ENCODE assay signal across 13 cellular contexts in the genomic region with DNA sequence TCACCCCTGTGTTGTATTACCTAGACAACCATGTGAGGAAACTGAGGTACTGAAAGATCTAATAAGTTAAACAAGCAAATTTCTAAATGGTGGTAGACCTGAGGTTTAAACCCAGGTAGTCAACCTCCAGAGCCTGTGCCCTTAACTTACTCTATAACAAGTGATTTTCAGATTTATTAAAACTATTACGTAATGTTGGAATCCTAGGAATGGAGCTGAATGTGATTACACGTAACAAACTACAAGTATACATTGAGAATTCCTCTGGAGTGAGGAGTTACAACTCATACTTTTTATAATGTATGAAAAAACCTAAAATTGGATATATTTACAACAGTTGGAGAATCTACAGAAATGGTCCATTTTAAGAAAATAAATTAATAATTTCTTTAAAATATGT. TPM values are rescaled to one million over a fixed set of nuclear protein-coding genes. Genes with fewer than 3 reads are reported as not detected.
DNase-seq lines count a peak whose midpoint lies in the region; ATAC-seq and TF ChIP-seq lines count a peak whose summit lies in the region.
"Had no signal": no experiment of that assay in that cellular context is flagged by ENCODE, and none has a peak within 500 bp of the region (broad histone marks: within the 10 kb centered on the region; RNA-seq: fewer than 3 reads in every experiment).

No MANE protein-coding gene starts in this region.

- no peaks in the 10 kb centered on the region for H3K27me3 ChIP-seq in ascending aorta

- CTCF ChIA-PET in activated CD8-positive, alpha-beta T cell treated with anti-CD3 and anti-CD28 coated beads for 36 hours (lab: Charles Lee) = interaction anchor here (0.6 to 4.9 kb wide), 16 partner anchors 10 to 235 kb away, joined by 3 to 45 read pairs (median 4); partner anchors contain the start of gene FAM98B

- H3K4me1 ChIP-seq in ascending aorta = no peaks in the 10 kb centered on the region

- H3K9me3 Mint-ChIP-seq in activated CD8-positive, alpha-beta T cell treated with anti-CD3 and anti-CD28 coated beads for 36 hours = no peaks in the 10 kb centered on the region
- H3K9me3 Mint-ChIP-seq: CD14-positive monocyte; CD8-positive, alpha-beta T cell had no signal

- peak; percentile 22 for DNase-seq in ELR (ENCODE audit: low read depth)
- DNase-seq in amniotic epithelial cell (ENCODE audit: low read depth) = peak; percentile 36
- peak; percentile 16 for DNase-seq in fibroblast of villous mesenchyme (ENCODE audit: low read depth)
- DNase-seq in activated effector memory CD4-positive, alpha-beta T cell treated with Interleukin-2 at 50 U/mL for 16 hours = no peak
- no peak for DNase-seq in amygdala (lab: John Stamatoyannopoulos, UW)
- DNase-seq in ascending aorta (ENCODE audit: low spot score in 2 of 2) = no peak
- no peak for DNase-seq in activated CD8-positive, alpha-beta T cell treated with anti-CD3 and anti-CD28 coated beads for 36 hours
- DNase-seq: CD8-positive, alpha-beta T cell; COR-L47; DMS153; DMS79 treated with DMSO at 0.1 percent for 48 hours had no signal

- POLR2A ChIA-PET in activated CD8-positive, alpha-beta T cell treated with anti-CD3 and anti-CD28 coated beads for 36 hours (lab: Charles Lee) = interaction anchor here (1.1 kb wide), 1 partner anchor 18 kb away, joined by 6 read pairs; the partner anchor contains the start of gene FAM98B

- H3K27ac Mint-ChIP-seq in activated CD8-positive, alpha-beta T cell treated with anti-CD3 and anti-CD28 coated beads for 36 hours = no peak overlapping the region
- H3K27ac Mint-ChIP-seq: CD14-positive monocyte; CD8-positive, alpha-beta T cell had no signal

- ATAC-seq in activated CD8-positive, alpha-beta T cell treated with anti-CD3 and anti-CD28 coated beads for 36 hours = no peak
- ATAC-seq: CD8-positive, alpha-beta T cell; HCT116 had no signal

- peaks cover 21% of the 10 kb centered on the region for H3K36me3 Mint-ChIP-seq in activated CD8-positive, alpha-beta T cell treated with anti-CD3 and anti-CD28 coated beads for 36 hours (ENCODE audit: low read depth)

- intact Hi-C loops in ascending aorta (cut with DNase I) = loop anchor here (5.0 to 10.0 kb wide), 2 partner anchors 93 to 210 kb away; partner anchors contain the start of gene RASGRP1
- intact Hi-C loops in activated CD8-positive, alpha-beta T cell treated with anti-CD3 and anti-CD28 coated beads for 36 hours (cut with micrococcal nuclease) = no loop called here

- no peak overlapping the region for H3K4me3 Mint-ChIP-seq in activated CD8-positive, alpha-beta T cell treated with anti-CD3 and anti-CD28 coated beads for 36 hours
- H3K4me3 Mint-ChIP-seq: CD14-positive monocyte; CD8-positive, alpha-beta T cell had no signal

- no peaks in the 10 kb centered on the region for H3K4me1 Mint-ChIP-seq in activated CD8-positive, alpha-beta T cell treated with anti-CD3 and anti-CD28 coated beads for 36 hours (ENCODE audit: low read depth)
- H3K4me1 Mint-ChIP-seq: CD14-positive monocyte had no signal

- no peak for TF ChIP-seq CTCF in fibroblast of villous mesenchyme (IDR thresholded peaks at IDR 0.05; ENCODE audit: insufficient read depth, low read depth, low read length)
- no peak for TF ChIP-seq CTCF in ascending aorta (IDR thresholded peaks at IDR 0.05)
- TF ChIP-seq CTCF in activated CD8-positive, alpha-beta T cell treated with anti-CD3 and anti-CD28 coated beads for 36 hours (IDR thresholded peaks at IDR 0.05) = no peak

- H3K27me3 Mint-ChIP-seq in activated CD8-positive, alpha-beta T cell treated with anti-CD3 and anti-CD28 coated beads for 36 hours = no peaks in the 10 kb centered on the region

- peaks cover 15 to 21% of the 10 kb centered on the region in 2 donors for H3K36me3 ChIP-seq in ascending aorta

- no peaks in the 10 kb centered on the region for H3K9me3 ChIP-seq in ascending aorta

- H3K27ac ChIP-seq in ascending aorta = no peak overlapping the region

- no peak overlapping the region for H3K4me3 ChIP-seq in fibroblast of villous mesenchyme (ENCODE audit: low read depth, low read length)
- no peak overlapping the region for H3K4me3 ChIP-seq in ascending aorta

RNA-seq across cellular contexts. Expression of gene FAM98B, which starts 18.0 kb away (rescaled TPM):
- total RNA-seq in fibroblast of villous mesenchyme = 5.5 and 11.2 TPM in 2 replicates
- total RNA-seq in ascending aorta = 6.4 TPM
- total RNA-seq in activated CD8-positive, alpha-beta T cell treated with anti-CD3 and anti-CD28 coated beads for 36 hours = 10 to 100 TPM; 51.0 to 61.8 TPM

Comparison
In these comparisons a context has a peak if more than half of its experiments do, and no peak if none do; other contexts are left out.
1. DNase-seq: peak in ELR (single experiment), amniotic epithelial cell (single experiment) and fibroblast of villous mesenchyme (single experiment); none in activated effector memory CD4-positive, alpha-beta T cell treated with Interleukin-2 at 50 U/mL for 16 hours (single experiment), amygdala (0 of 56), ascending aorta (0 of 2) and activated CD8-positive, alpha-beta T cell treated with anti-CD3 and anti-CD28 coated beads for 36 hours (single experiment).